8 cellular contexts compared by ENCODE assay signal in genomic region chr6:27810768-27811298, GRCh38.
A peak's percentile ranks its signal among the peaks of the same experiment; 100 is the strongest.
DNase-seq lines count a peak whose midpoint lies in the region; ATAC-seq and TF ChIP-seq lines count a peak whose summit lies in the region.

No MANE protein-coding gene starts in this region.

- H3K36me3 ChIP-seq in OCI-LY3 (replicated peaks; ENCODE audit: low read depth, low read length) (peaks cover 4% of the 10 kb centered on the region), neutrophil (no peaks in the 10 kb centered on the region)
- H3K36me3 ChIP-seq in effector memory CD4-positive, alpha-beta T cell (ENCODE audit: control insufficient read depth, insufficient read depth, low read length), result no peaks in the 10 kb centered on the region

- H3K4me2 ChIP-seq in OCI-LY3 (ENCODE audit: low read length), result peak overlapping the region; percentile 94

- TF ChIP-seq CTCF in GM12864 (IDR thresholded peaks at IDR 0.05; ENCODE audit: low read depth, low read length, missing control alignments), result no peak
- TF ChIP-seq CTCF in OCI-LY3 (IDR thresholded peaks at IDR 0.05; ENCODE audit: low read depth, low read length), result no peak
- TF ChIP-seq CTCF in neutrophil (IDR thresholded peaks at IDR 0.05), result no peak

- H3K9me3 ChIP-seq in OCI-LY3 (ENCODE audit: insufficient read depth, low read length), result peaks cover 4% of the 10 kb centered on the region; the same call in 1 of the 2 replicates
- H3K9me3 ChIP-seq in effector memory CD4-positive, alpha-beta T cell (ENCODE audit: control insufficient read depth, low read length), result no peaks in the 10 kb centered on the region
- no peaks in the 10 kb centered on the region for H3K9me3 ChIP-seq in neutrophil

- peak overlapping the region; percentile 93 for H3K9ac ChIP-seq in OCI-LY3 (ENCODE audit: low read length)

- DNase-seq in GM12864 (ENCODE audit: low read depth) (no peak), NOMO-1 treated with dmso at 0.1 percent for 144 hours (lab: John Stamatoyannopoulos, UW; ENCODE audit: unreplicated experiment) (no peak)
- no peak for DNase-seq in effector memory CD4-positive, alpha-beta T cell

- H3K27me3 ChIP-seq in OCI-LY3 (ENCODE audit: low read depth, low read length) (no peaks in the 10 kb centered on the region), neutrophil (peaks cover 16% of the 10 kb centered on the region)
- H3K27me3 ChIP-seq in effector memory CD4-positive, alpha-beta T cell (replicated peaks; ENCODE audit: control insufficient read depth, insufficient read depth, low read length, poor library complexity, severe bottlenecking), result no peaks in the 10 kb centered on the region

- no peaks in the 10 kb centered on the region; the same call in 1 of the 2 replicates for H3K79me2 ChIP-seq in OCI-LY3 (ENCODE audit: low read length)

- H2AFZ ChIP-seq in OCI-LY3 (ENCODE audit: low read depth, low read length), result no peak overlapping the region

- H3K27ac ChIP-seq in OCI-LY3 (ENCODE audit: low read length) (peak overlapping the region; percentile 99), neutrophil (peak overlapping the region; percentile 77)
- peak overlapping the region; percentile 76 for H3K27ac ChIP-seq in effector memory CD4-positive, alpha-beta T cell (ENCODE audit: insufficient read depth, low read length, poor library complexity, severe bottlenecking)

- H3K4me1 ChIP-seq in OCI-LY3 (ENCODE audit: low read length), result peaks cover 48% of the 10 kb centered on the region
- peaks cover 21% of the 10 kb centered on the region for H3K4me1 ChIP-seq in effector memory CD4-positive, alpha-beta T cell (ENCODE audit: control insufficient read depth, insufficient read depth, low read length, poor library complexity, severe bottlenecking)
- peaks cover 48 to 60% of the 10 kb centered on the region in 2 experiments for H3K4me1 ChIP-seq in neutrophil (ENCODE audit: control insufficient read depth in 1 of 2, insufficient read depth in 1 of 2, low read depth in 1 of 2, low read length in 1 of 2)

- no peaks in the 10 kb centered on the region for H4K20me1 ChIP-seq in OCI-LY3 (ENCODE audit: insufficient read depth, low read length)

- H3K4me3 ChIP-seq in GM12864 (ENCODE audit: low read depth, low read length) (peak overlapping the region; percentile 77), OCI-LY3 (ENCODE audit: low read length) (peak overlapping the region; percentile 87), neutrophil (ENCODE audit: low read depth in 1 of 2, low read length in 1 of 2) (peak overlapping the region; percentile 66 to 80)
- peak overlapping the region; percentile 80 for H3K4me3 ChIP-seq in effector memory CD4-positive, alpha-beta T cell (ENCODE audit: insufficient read depth, low read depth, low read length, poor library complexity, severe bottlenecking)

- no peak for ATAC-seq in HG03432 (IDR thresholded peaks at IDR 0.05; ENCODE audit: unreplicated experiment)
- ATAC-seq in HG02571 (IDR thresholded peaks at IDR 0.05; ENCODE audit: unreplicated experiment), result no peak
- no peak for ATAC-seq in GM21723 (IDR thresholded peaks at IDR 0.05; ENCODE audit: unreplicated experiment)
